ENCODE assay signal across 18 cellular contexts in the genomic region with DNA sequence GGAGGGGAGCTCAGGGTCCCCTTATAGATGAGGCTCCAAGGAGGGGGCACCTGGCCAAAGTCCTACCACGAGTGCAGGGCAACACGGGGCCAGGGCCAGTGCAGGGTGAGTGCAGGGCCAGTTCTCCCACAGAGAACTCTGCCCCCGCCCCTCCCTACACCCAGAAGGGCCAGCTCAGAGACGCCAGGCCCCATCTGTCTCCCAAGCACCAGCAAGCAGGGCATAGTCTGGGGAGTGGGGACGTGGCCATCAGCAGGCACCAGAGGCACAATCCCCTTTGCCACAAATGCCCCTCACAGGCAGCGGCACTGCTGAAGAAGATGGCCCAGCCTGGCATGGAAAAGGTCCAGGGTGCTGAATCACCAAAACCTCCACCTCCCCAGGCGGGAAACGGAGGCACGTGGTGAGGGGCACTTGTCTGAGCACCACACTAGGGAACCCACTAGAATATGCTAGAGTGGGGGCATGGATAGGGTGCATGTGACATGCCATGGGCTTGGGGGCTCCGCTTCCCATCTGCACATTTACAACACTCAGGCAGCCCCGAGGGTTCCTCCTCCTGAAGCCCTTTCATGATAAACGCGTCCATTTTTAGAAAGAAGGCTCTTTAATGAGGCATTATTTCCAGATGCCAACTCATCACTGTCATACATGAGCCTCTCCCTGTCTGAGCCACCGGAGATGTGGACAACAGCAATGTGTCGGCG. TPM values are rescaled to one million over a fixed set of nuclear protein-coding genes. Genes with fewer than 3 reads are reported as not detected.
"Had no signal": no experiment of that assay in that cellular context is flagged by ENCODE, and none has a peak within 500 bp of the region (broad histone marks: within the 10 kb centered on the region; RNA-seq: fewer than 3 reads in every experiment).

No MANE protein-coding gene starts in this region.

- DNase-seq: activated CD4-positive, alpha-beta T cell treated with anti-CD3 and anti-CD28 coated beads for 4 hours; activated CD8-positive, alpha-beta memory T cell treated with anti-CD3 and anti-CD28 coated beads, Interleukin-2, amount 50 U/mL, for 4 hours; activated CD8-positive, alpha-beta T cell treated with anti-CD3 and anti-CD28 coated beads for 36 hours; activated naive CD8-positive, alpha-beta T cell treated with anti-CD3 and anti-CD28 coated beads, Interleukin-2, amount 10 ng/mL, durations not matched to agents 7 days and 5 days; activated T-cell treated with anti-CD3 and anti-CD28 coated beads, Interleukin-2, amount 50 U/mL, for 72 hours; foreskin keratinocyte; head of caudate nucleus; naive thymus-derived CD4-positive, alpha-beta T cell; right cardiac atrium; spleen; stimulated activated CD4-positive, alpha-beta T cell treated with anti-CD3 and anti-CD28 coated beads, Interleukin-1b, Interleukin-23, amount 100 ng/mL, for 48 hours; stimulated activated naive B cell treated with anti-CD40 and anti-IgM and Interleukin-4, amounts not matched to agents 10 μg/mL and 1 μg/mL and 100 μg/mL, for 72 hours; T-helper 1 cell had no signal

- H3K36me3 ChIP-seq: ascending aorta, spleen, suprapubic skin, upper lobe of left lung had no signal

- H3K4me3 ChIP-seq: ascending aorta, spleen, suprapubic skin, upper lobe of left lung had no signal

- H3K4me1 ChIP-seq: ascending aorta, suprapubic skin had no signal

- H3K27ac ChIP-seq: ascending aorta, foreskin keratinocyte, spleen, suprapubic skin, VCaP had no signal

- ATAC-seq: activated CD8-positive, alpha-beta T cell treated with anti-CD3 and anti-CD28 coated beads for 36 hours; activated T-cell treated with anti-CD3 and anti-CD28 coated beads, Interleukin-2, amount 50 U/mL, for 72 hours; naive thymus-derived CD4-positive, alpha-beta T cell; stimulated activated naive B cell treated with anti-CD40 and anti-IgM and Interleukin-4, amounts not matched to agents 10 μg/mL and 1 μg/mL and 100 μg/mL, for 72 hours had no signal

- H3K27me3 ChIP-seq: ascending aorta, foreskin keratinocyte, spleen, suprapubic skin, upper lobe of left lung had no signal

- H3K9me3 ChIP-seq: ascending aorta, spleen, suprapubic skin, upper lobe of left lung had no signal

- FAIRE-seq: colon had no signal

RNA-seq across cellular contexts. Expression of a gene that starts 58.7 kb away (rescaled TPM):
- polyA plus RNA-seq: naive thymus-derived CD4-positive, alpha-beta T cell had no signal
